Comparison of ENCODE assay signal across 1 cellular context in genomic region chr1:190416239-190416638, GRCh38.
TF ChIP-seq lines count a peak whose summit lies in the region.

No MANE protein-coding gene starts in this region.

TF ChIP-seq in WTC11, 78 proteins besides CTCF, POLR2A, EP300 and RAD21 (continued from another document):
- TF ChIP-seq AFF4 (CRISPR knock-in tag; IDR thresholded peaks at IDR 0.05; ENCODE audit: borderline replicate concordance) = no peak
